24 cellular contexts compared by ENCODE assay signal in genomic region chr10:10055656-10056445, GRCh38.
DNase-seq lines count a peak whose midpoint lies in the region; ATAC-seq and TF ChIP-seq lines count a peak whose summit lies in the region.
"Had no signal": no experiment of that assay in that cellular context is flagged by ENCODE, and none has a peak within 500 bp of the region (broad histone marks: within the 10 kb centered on the region; RNA-seq: fewer than 3 reads in every experiment).

No MANE protein-coding gene starts in this region.

- no peak overlapping the region for H3K4ac ChIP-seq in trophoblast cell (ENCODE audit: low read depth, low read length)

- H3K4me2 ChIP-seq in trophoblast cell (ENCODE audit: low read length) = no peak overlapping the region
- H3K4me2 ChIP-seq: BLaER1 treated with 17β-estradiol and CSF1 and Interleukin-3, amounts not matched to agents 10 nM and 100 nM had no signal

- no peak overlapping the region for H3K27ac ChIP-seq in trophoblast cell (ENCODE audit: low read depth, low read length)
- H3K27ac ChIP-seq: BLaER1 treated with 17β-estradiol and CSF1 and Interleukin-3, amounts not matched to agents 10 nM and 100 nM; Peyer's patch; SJCRH30 had no signal

- no peaks in the 10 kb centered on the region for H3K4me1 ChIP-seq in trophoblast cell (ENCODE audit: control insufficient read depth in 1 of 2, insufficient read depth in 2 of 2, low read length in 2 of 2)
- H3K4me1 ChIP-seq: BLaER1 treated with 17β-estradiol and CSF1 and Interleukin-3, amounts not matched to agents 10 nM and 100 nM; Peyer's patch; SJCRH30 had no signal

- no peak for TF ChIP-seq CTCF in fibroblast of pulmonary artery (IDR thresholded peaks at IDR 0.05; ENCODE audit: low read length, missing control alignments)
- TF ChIP-seq CTCF in glutamatergic neuron (IDR thresholded peaks at IDR 0.05; ENCODE audit: partially characterized antibody, unreplicated experiment) = no peak

- no peak overlapping the region for H2AFZ ChIP-seq in trophoblast cell (ENCODE audit: insufficient read depth, low read length, poor library complexity)

- peak; percentile 1 for DNase-seq in EL
- DNase-seq in NCI-H226 = peak; percentile 59
- peak; percentile 34 for DNase-seq in fibroblast of pulmonary artery (ENCODE audit: low read depth)
- peak; percentile 1 to 44 for DNase-seq in trophoblast cell
- no peak for DNase-seq in occipital lobe (lab: John Stamatoyannopoulos, UW)
- no peak for DNase-seq in RPMI8226
- no peak for DNase-seq in stimulated activated naive B cell treated with anti-CD40 and anti-IgM and Interleukin-4, amounts not matched to agents 10 μg/mL and 1 μg/mL and 100 μg/mL, for 72 hours
- DNase-seq in glutamatergic neuron = no peak
- DNase-seq: AML-193; CD4-positive, alpha-beta T cell; KBM-7; NCI-H1048; NCI-H1417; NCI-H1694 treated with DMSO at 0.1 percent for 48 hours; NCI-H2081; NCI-H2227 treated with DMSO at 0.1 percent for 48 hours; NCI-H510A; NCI-H69; Peyer's patch had no signal

- H3K9me3 ChIP-seq in trophoblast cell (ENCODE audit: insufficient read depth, low read depth, low read length) = peaks cover 2% of the 10 kb centered on the region
- H3K9me3 ChIP-seq: BLaER1 treated with 17β-estradiol and CSF1 and Interleukin-3, amounts not matched to agents 10 nM and 100 nM; Peyer's patch; SJCRH30 had no signal

- H3K79me2 ChIP-seq in trophoblast cell (ENCODE audit: control insufficient read depth, insufficient read depth, low read length, poor library complexity) = no peaks in the 10 kb centered on the region

- no peak overlapping the region for H3K9ac ChIP-seq in trophoblast cell (ENCODE audit: low read length)
- H3K9ac ChIP-seq: BLaER1 treated with 17β-estradiol and CSF1 and Interleukin-3, amounts not matched to agents 10 nM and 100 nM had no signal

- H3K4me1 Mint-ChIP-seq in stimulated activated naive B cell treated with anti-CD40 and anti-IgM and Interleukin-4, amounts not matched to agents 10 μg/mL and 1 μg/mL and 100 μg/mL, for 72 hours = no peaks in the 10 kb centered on the region
- peaks cover 3% of the 10 kb centered on the region for H3K4me1 Mint-ChIP-seq in glutamatergic neuron (ENCODE audit: low read depth, unreplicated experiment)

- H3K4me3 Mint-ChIP-seq in stimulated activated naive B cell treated with anti-CD40 and anti-IgM and Interleukin-4, amounts not matched to agents 10 μg/mL and 1 μg/mL and 100 μg/mL, for 72 hours = no peak overlapping the region
- no peak overlapping the region for H3K4me3 Mint-ChIP-seq in glutamatergic neuron (ENCODE audit: unreplicated experiment)
- H3K4me3 Mint-ChIP-seq: CD4-positive, alpha-beta T cell had no signal

- H3K9me3 Mint-ChIP-seq in stimulated activated naive B cell treated with anti-CD40 and anti-IgM and Interleukin-4, amounts not matched to agents 10 μg/mL and 1 μg/mL and 100 μg/mL, for 72 hours = no peaks in the 10 kb centered on the region
- peaks cover 2% of the 10 kb centered on the region for H3K9me3 Mint-ChIP-seq in glutamatergic neuron (ENCODE audit: unreplicated experiment)
- H3K9me3 Mint-ChIP-seq: CD4-positive, alpha-beta T cell had no signal

- no peaks in the 10 kb centered on the region for H3K79me1 ChIP-seq in trophoblast cell (ENCODE audit: low read length)

- no peak overlapping the region for H4K8ac ChIP-seq in trophoblast cell (ENCODE audit: low read depth, low read length)

- H3K27ac Mint-ChIP-seq in stimulated activated naive B cell treated with anti-CD40 and anti-IgM and Interleukin-4, amounts not matched to agents 10 μg/mL and 1 μg/mL and 100 μg/mL, for 72 hours = no peak overlapping the region
- no peak overlapping the region for H3K27ac Mint-ChIP-seq in glutamatergic neuron (ENCODE audit: unreplicated experiment)
- H3K27ac Mint-ChIP-seq: CD4-positive, alpha-beta T cell had no signal

- no peak overlapping the region for H2BK5ac ChIP-seq in trophoblast cell (ENCODE audit: low read depth, low read length, poor library complexity)

- H3K18ac ChIP-seq in trophoblast cell (ENCODE audit: low read length) = no peak overlapping the region

- H3K36me3 ChIP-seq in trophoblast cell (ENCODE audit: control insufficient read depth in 1 of 2, insufficient read depth in 2 of 2, low read length in 2 of 2) = no peaks in the 10 kb centered on the region
- H3K36me3 ChIP-seq: BLaER1 treated with 17β-estradiol and CSF1 and Interleukin-3, amounts not matched to agents 10 nM and 100 nM; Peyer's patch; SJCRH30 had no signal

- H3K14ac ChIP-seq in trophoblast cell (ENCODE audit: low read length) = no peak overlapping the region

- H3K23ac ChIP-seq in trophoblast cell (ENCODE audit: low read length) = no peak overlapping the region

- H3K36me3 Mint-ChIP-seq in stimulated activated naive B cell treated with anti-CD40 and anti-IgM and Interleukin-4, amounts not matched to agents 10 μg/mL and 1 μg/mL and 100 μg/mL, for 72 hours = no peaks in the 10 kb centered on the region
- no peaks in the 10 kb centered on the region for H3K36me3 Mint-ChIP-seq in glutamatergic neuron (ENCODE audit: unreplicated experiment)

- no peak overlapping the region for H4K12ac ChIP-seq in trophoblast cell (ENCODE audit: low read depth, low read length)

- no peak overlapping the region for H2AK5ac ChIP-seq in trophoblast cell (ENCODE audit: low read length)

- H3K27me3 ChIP-seq in trophoblast cell (ENCODE audit: insufficient read depth, low read length) = no peaks in the 10 kb centered on the region
- H3K27me3 ChIP-seq: BLaER1 treated with 17β-estradiol and CSF1 and Interleukin-3, amounts not matched to agents 10 nM and 100 nM; Peyer's patch; SJCRH30 had no signal

- no peak overlapping the region for H2BK120ac ChIP-seq in trophoblast cell (ENCODE audit: insufficient read depth, low read length, poor library complexity)

- H2BK12ac ChIP-seq in trophoblast cell (ENCODE audit: low read length) = no peak overlapping the region

- H4K91ac ChIP-seq in trophoblast cell (ENCODE audit: low read depth, low read length) = no peak overlapping the region

- peaks cover 0 to 6% of the 10 kb centered on the region in 2 donors for H3K27me3 Mint-ChIP-seq in stimulated activated naive B cell treated with anti-CD40 and anti-IgM and Interleukin-4, amounts not matched to agents 10 μg/mL and 1 μg/mL and 100 μg/mL, for 72 hours
- H3K27me3 Mint-ChIP-seq in glutamatergic neuron (ENCODE audit: unreplicated experiment) = no peaks in the 10 kb centered on the region

- no CpG with 5 or more reads among the region's 4 CpGs for WGBS in trophoblast cell (ENCODE audit: extremely low coverage, insufficient coverage, insufficient read length)

- H3K4me3 ChIP-seq in fibroblast of pulmonary artery (replicated peaks; ENCODE audit: low read depth, low read length) (no peak overlapping the region), trophoblast cell (ENCODE audit: low read depth, low read length) (no peak overlapping the region)
- H3K4me3 ChIP-seq: BLaER1 treated with 17β-estradiol and CSF1 and Interleukin-3, amounts not matched to agents 10 nM and 100 nM; GM12878; Peyer's patch; SJCRH30 had no signal

- ATAC-seq in stimulated activated naive B cell treated with anti-CD40 and anti-IgM and Interleukin-4, amounts not matched to agents 10 μg/mL and 1 μg/mL and 100 μg/mL, for 72 hours (replicated peaks) = no peak
- ATAC-seq: GM12878, Right ventricle myocardium inferior, SK-N-SH treated with all-trans-retinoic acid at 6 μM for 48 hours had no signal

Comparison
In these comparisons a context has a peak if more than half of its experiments do, and no peak if none do; other contexts are left out.
1. DNase-seq: peak in EL (single experiment), NCI-H226 (single experiment), fibroblast of pulmonary artery (single experiment) and trophoblast cell (2 of 2); none in occipital lobe (single experiment), RPMI8226 (single experiment), stimulated activated naive B cell treated with anti-CD40 and anti-IgM and Interleukin-4, amounts not matched to agents 10 μg/mL and 1 μg/mL and 100 μg/mL, for 72 hours (single experiment) and glutamatergic neuron (single experiment).